9 cellular contexts compared by ENCODE assay signal in genomic region chr2:211930331-211930730, GRCh38.
A peak's percentile ranks its signal among the peaks of the same experiment; 100 is the strongest.
DNase-seq lines count a peak whose midpoint lies in the region; ATAC-seq and TF ChIP-seq lines count a peak whose summit lies in the region.
"Had no signal": no experiment of that assay in that cellular context is flagged by ENCODE, and none has a peak within 500 bp of the region (broad histone marks: within the 10 kb centered on the region; RNA-seq: fewer than 3 reads in every experiment).

No MANE protein-coding gene starts in this region.

- no peak for TF ChIP-seq CTCF in right lobe of liver (IDR thresholded peaks at IDR 0.05)

- DNase-seq in SHP77 (lab: John Stamatoyannopoulos, UW) = peak; percentile 31 to 41
- DNase-seq in SHP77 treated with DMSO at 0.1 percent for 48 hours (lab: John Stamatoyannopoulos, UW) = no peak
- DNase-seq in myocyte (ENCODE audit: low read depth) = peak; percentile 11
- no peak for DNase-seq in MG63
- DNase-seq in cortex of kidney (lab: John Stamatoyannopoulos, UW) = no peak
- DNase-seq in right lobe of liver = no peak
- DNase-seq: activated CD8-positive, alpha-beta T cell treated with anti-CD3 and anti-CD28 coated beads, Interleukin-2, amount 10 ng/mL, durations not matched to agents 7 days and 5 days had no signal

- H3K27ac ChIP-seq in right lobe of liver = no peak overlapping the region

- H3K9me3 ChIP-seq in MG63 = no peaks in the 10 kb centered on the region
- H3K9me3 ChIP-seq in right lobe of liver = no peaks in the 10 kb centered on the region

- H3K27me3 ChIP-seq in MG63 = no peaks in the 10 kb centered on the region
- no peaks in the 10 kb centered on the region for H3K27me3 ChIP-seq in right lobe of liver

- TF ChIP-seq POLR2A in right lobe of liver (IDR thresholded peaks at IDR 0.05) = no peak

- ATAC-seq in GM21619 (IDR thresholded peaks at IDR 0.05; ENCODE audit: unreplicated experiment) (peak; percentile 98), HG03378 (IDR thresholded peaks at IDR 0.05; ENCODE audit: unreplicated experiment) (peak; percentile 79), right lobe of liver (no peak)
- ATAC-seq: activated CD8-positive, alpha-beta T cell treated with anti-CD3 and anti-CD28 coated beads, Interleukin-2, amount 10 ng/mL, durations not matched to agents 7 days and 5 days had no signal

- 12% methylated on average over 4 of the region's 4 CpGs for WGBS in right lobe of liver (ENCODE audit: insufficient coverage, low coverage, low lambda C conversion rate, missing lambda C conversion rate)

- intact Hi-C loops in right lobe of liver (cut with DNase I) = no loop called here

- H3K4me3 ChIP-seq in MG63 (no peak overlapping the region), right lobe of liver (no peak overlapping the region)

- H3K4me1 ChIP-seq in right lobe of liver = no peaks in the 10 kb centered on the region

- H3K36me3 ChIP-seq in MG63 (no peaks in the 10 kb centered on the region), right lobe of liver (no peaks in the 10 kb centered on the region)

Comparison
In these comparisons a context has a peak if more than half of its experiments do, and no peak if none do; other contexts are left out.
1. DNase-seq: peak in SHP77 (2 of 2) and myocyte (single experiment); none in SHP77 treated with DMSO at 0.1 percent for 48 hours (single experiment), MG63 (single experiment), cortex of kidney (single experiment) and right lobe of liver (0 of 3).
2. ATAC-seq: peak in GM21619 (single experiment) and HG03378 (single experiment); none in right lobe of liver (0 of 4).